25 cellular contexts compared by ENCODE assay signal in genomic region chr14:63228221-63228620, GRCh38. TPM values are rescaled to one million over a fixed set of nuclear protein-coding genes. Genes with fewer than 3 reads are reported as not detected.
"Had no signal": no experiment of that assay in that cellular context is flagged by ENCODE, and none has a peak within 500 bp of the region (broad histone marks: within the 10 kb centered on the region; RNA-seq: fewer than 3 reads in every experiment).

No MANE protein-coding gene starts in this region.

- DNase-seq: hippocampal formation; kidney glomerular epithelial cell; left cardiac atrium; mesendoderm; naive B cell; natural killer cell; ovary; stimulated activated CD4-positive, alpha-beta T cell treated with anti-CD3 and anti-CD28 coated beads, Interleukin-12 subunit alpha, Interleukin-12 subunit beta, amount 100 ng/mL, for 4 hours; stimulated activated CD4-positive, alpha-beta T cell treated with anti-CD3 and anti-CD28 coated beads, Interleukin-15, amount 100 ng/mL, for 24 hours; stimulated activated CD4-positive, alpha-beta T cell treated with anti-CD3 and anti-CD28 coated beads, Interleukin-2, amount 100 ng/mL, for 24 hours; stimulated activated CD4-positive, alpha-beta T cell treated with anti-CD3 and anti-CD28 coated beads, Interleukin-4, amount 100 ng/mL, for 1 hour; stimulated activated naive B cell treated with anti-CD40 and anti-IgM and Interleukin-4, amounts not matched to agents 10 μg/mL and 1 μg/mL and 100 μg/mL, for 72 hours; stimulated activated naive CD8-positive, alpha-beta T cell treated with anti-CD3 and anti-CD28 coated beads, Interleukin-15, Interleukin-2, amounts not matched to agents 100 U/mL and 50 U/mL, for 24 hours; stomach; testis; thyroid gland; transverse colon; upper lobe of left lung had no signal

- H3K4me3 ChIP-seq: lung, ovary, right atrium auricular region, skin epidermis, stomach, testis, thyroid gland, transverse colon, upper lobe of left lung, vagina had no signal

- H3K4me1 ChIP-seq: testis, thyroid gland had no signal

- H3K36me3 ChIP-seq: ovary, right atrium auricular region, stomach, thyroid gland, transverse colon, upper lobe of left lung, vagina had no signal

- ATAC-seq: left cardiac atrium; left lobe of liver; natural killer cell; sciatic nerve; stimulated activated naive B cell treated with anti-CD40 and anti-IgM and Interleukin-4, amounts not matched to agents 10 μg/mL and 1 μg/mL and 100 μg/mL, for 72 hours; stimulated activated naive CD8-positive, alpha-beta T cell treated with anti-CD3 and anti-CD28 coated beads, Interleukin-15, Interleukin-2, amounts not matched to agents 100 U/mL and 50 U/mL, for 24 hours had no signal

- H3K9me3 ChIP-seq: ovary, stomach, testis, thyroid gland, transverse colon, upper lobe of left lung, vagina had no signal

- FAIRE-seq: keratinocyte had no signal

- H3K27me3 ChIP-seq: ovary, right atrium auricular region, stomach, testis, thyroid gland, transverse colon, upper lobe of left lung, vagina had no signal

- H3K27ac ChIP-seq: ovary, right atrium auricular region, skin epidermis, stomach, testis, thyroid gland, transverse colon, upper lobe of left lung, vagina had no signal

RNA-seq across cellular contexts. Expression of gene RHOJ, which starts 24.0 kb away (rescaled TPM):
- total RNA-seq: natural killer cell had no signal
